In the genomic region with DNA sequence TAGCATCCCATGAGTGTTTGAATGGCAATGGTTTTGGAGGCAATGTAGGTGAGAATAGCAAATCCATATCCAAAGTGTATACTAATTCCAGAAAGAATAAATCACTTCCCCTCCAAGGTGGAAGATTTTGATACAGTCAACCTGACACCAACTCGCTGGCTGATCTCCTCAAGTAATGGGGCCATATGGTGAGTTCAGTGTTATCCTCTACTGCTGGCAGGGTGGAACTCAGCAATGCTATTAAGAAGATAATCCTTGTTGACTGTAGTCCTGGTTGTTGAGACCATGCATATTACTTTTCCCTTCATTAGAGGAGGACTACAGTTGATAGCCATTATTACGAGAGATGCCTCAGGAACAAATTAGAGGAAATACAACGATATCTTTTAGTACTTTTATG, we compare ENCODE assay signal across 25 cellular contexts. TPM values are rescaled to one million over a fixed set of nuclear protein-coding genes. Genes with fewer than 3 reads are reported as not detected.
"Had no signal": no experiment of that assay in that cellular context is flagged by ENCODE, and none has a peak within 500 bp of the region (broad histone marks: within the 10 kb centered on the region; RNA-seq: fewer than 3 reads in every experiment).

No MANE protein-coding gene starts in this region.

- DNase-seq: activated CD4-positive, alpha-beta memory T cell treated with anti-CD3 and anti-CD28 coated beads for 36 hours; activated CD4-positive, alpha-beta T cell treated with anti-CD3 and anti-CD28 coated beads for 1 hour; activated CD4-positive, alpha-beta T cell treated with anti-CD3 and anti-CD28 coated beads, Interleukin-2, amount 10 ng/mL, durations not matched to agents 7 days and 5 days; activated CD8-positive, alpha-beta memory T cell treated with anti-CD3 and anti-CD28 coated beads for 24 hours; activated gamma-delta T cell; activated naive CD4-positive, alpha-beta T cell treated with anti-CD3 and anti-CD28 coated beads for 36 hours; activated T-cell treated with anti-CD3 and anti-CD28 coated beads, Interleukin-2, amount 50 U/mL, for 4 hours; amygdala; NCI-H1092; NCI-H1417 treated with DMSO at 0.1 percent for 48 hours; NCI-H1694 treated with DMSO at 0.1 percent for 48 hours; NCI-H2029 treated with DMSO at 0.1 percent for 48 hours; NCI-H510A treated with DMSO at 0.1 percent for 48 hours; NCI-H748 treated with DMSO at 0.1 percent for 48 hours; SIG-M5; T-helper 2 cell; T1000 had no signal

- H3K36me3 Mint-ChIP-seq: activated CD4-positive, alpha-beta memory T cell treated with anti-CD3 and anti-CD28 coated beads for 36 hours; brain had no signal

- H3K27ac Mint-ChIP-seq: activated CD4-positive, alpha-beta memory T cell treated with anti-CD3 and anti-CD28 coated beads for 36 hours; activated CD4-positive, alpha-beta T cell treated with anti-CD3 and anti-CD28 coated beads, Interleukin-2, amount 10 ng/mL, durations not matched to agents 7 days and 5 days; activated naive CD4-positive, alpha-beta T cell treated with anti-CD3 and anti-CD28 coated beads for 36 hours; activated naive CD8-positive, alpha-beta T cell; activated T-helper 17 cell treated with anti-CD3 and anti-CD28 coated beads, Interleukin-2, amount 50 U/mL, for 72 hours; brain had no signal

- H3K4me3 Mint-ChIP-seq: activated CD4-positive, alpha-beta memory T cell treated with anti-CD3 and anti-CD28 coated beads for 36 hours; activated CD4-positive, alpha-beta T cell treated with anti-CD3 and anti-CD28 coated beads, Interleukin-2, amount 10 ng/mL, durations not matched to agents 7 days and 5 days; activated naive CD4-positive, alpha-beta T cell treated with anti-CD3 and anti-CD28 coated beads for 36 hours; activated naive CD8-positive, alpha-beta T cell; activated T-cell treated with anti-CD3 and anti-CD28 coated beads, Interleukin-2, amount 50 U/mL, for 4 hours; activated T-helper 17 cell treated with anti-CD3 and anti-CD28 coated beads, Interleukin-2, amount 50 U/mL, for 72 hours; brain; central memory CD8-positive, alpha-beta T cell had no signal

- H3K9me3 Mint-ChIP-seq: activated CD4-positive, alpha-beta memory T cell treated with anti-CD3 and anti-CD28 coated beads for 36 hours; activated T-helper 17 cell treated with anti-CD3 and anti-CD28 coated beads, Interleukin-2, amount 50 U/mL, for 72 hours; central memory CD8-positive, alpha-beta T cell had no signal

- ATAC-seq: activated T-cell treated with anti-CD3 and anti-CD28 coated beads, Interleukin-2, amount 50 U/mL, for 4 hours; activated T-helper 17 cell treated with anti-CD3 and anti-CD28 coated beads, Interleukin-2, amount 50 U/mL, for 72 hours had no signal

- H3K27ac ChIP-seq: VCaP had no signal

- H3K4me1 Mint-ChIP-seq: brain had no signal

- H3K27me3 Mint-ChIP-seq: activated naive CD8-positive, alpha-beta T cell; activated T-helper 17 cell treated with anti-CD3 and anti-CD28 coated beads, Interleukin-2, amount 50 U/mL, for 72 hours; central memory CD8-positive, alpha-beta T cell had no signal

RNA-seq across cellular contexts. Expression of a gene that starts 17.8 kb away (rescaled TPM):
- total RNA-seq: MCF 10A, RPMI7951 had no signal

RNA-seq across cellular contexts. Expression of a gene that starts 47.0 kb away (rescaled TPM):
- total RNA-seq: astrocyte, MCF 10A, RPMI7951 had no signal

RNA-seq across cellular contexts. Expression of a gene that starts 56.9 kb away (rescaled TPM):
- total RNA-seq: activated CD4-positive, alpha-beta memory T cell treated with anti-CD3 and anti-CD28 coated beads for 36 hours; activated naive CD4-positive, alpha-beta T cell treated with anti-CD3 and anti-CD28 coated beads for 36 hours; astrocyte; MCF 10A; RPMI7951 had no signal
